Comparison of ENCODE assay signal across 12 cellular contexts in genomic region chr2:237677951-237678481, GRCh38. TPM values are rescaled to one million over a fixed set of nuclear protein-coding genes. Genes with fewer than 3 reads are reported as not detected.
DNase-seq lines count a peak whose midpoint lies in the region; ATAC-seq, FAIRE-seq and TF ChIP-seq lines count a peak whose summit lies in the region.
"Had no signal": no experiment of that assay in that cellular context is flagged by ENCODE, and none has a peak within 500 bp of the region (broad histone marks: within the 10 kb centered on the region; RNA-seq: fewer than 3 reads in every experiment).

No MANE protein-coding gene starts in this region.

- POLR2A ChIA-PET in GM12878 (lab: Charles Lee): interaction anchor here (1.3 to 2.3 kb wide), 3 partner anchors 9 to 19 kb away, joined by 8 to 10 read pairs (median 9); no protein-coding TSS in a partner anchor

- no peak overlapping the region for H3K4me2 ChIP-seq in GM12878 (ENCODE audit: control insufficient read depth, insufficient read depth)

- H4K20me1 ChIP-seq in GM12878 (ENCODE audit: control insufficient read depth, insufficient read depth): no peaks in the 10 kb centered on the region

- H3K79me2 ChIP-seq in GM12878 (ENCODE audit: control insufficient read depth, insufficient read depth, low read length): no peaks in the 10 kb centered on the region

- H2AFZ ChIP-seq in GM12878 (ENCODE audit: control insufficient read depth, low read depth, low read length): no peak overlapping the region

- intact Hi-C loops in GM12878 (cut with micrococcal nuclease; ENCODE audit: unreplicated experiment): no loop called here
- intact Hi-C loops in left lung (cut with DNase I): no loop called here

- SMC1A ChIA-PET in GM12878 (lab: Charles Lee; ENCODE audit: uncharacterized antibody, unreplicated experiment): interaction anchor here (0.8 to 2.4 kb wide), 8 partner anchors 9 to 75 kb away, joined by 3 to 14 read pairs (median 3); no protein-coding TSS in a partner anchor

- H3K9ac ChIP-seq in GM12878 (ENCODE audit: control insufficient read depth, insufficient read depth, low read length) (no peak overlapping the region), stomach smooth muscle (ENCODE audit: low read length in 2 of 2) (no peak overlapping the region)

- FAIRE-seq in GM12878 (lab: Jason Lieb, UNC): no peak

- H3K4me3 ChIP-seq in GM12878: no peak overlapping the region
- no peak overlapping the region for H3K4me3 ChIP-seq in left lung
- H3K4me3 ChIP-seq in stomach smooth muscle (ENCODE audit: low read length in 2 of 2): no peak overlapping the region

- DNase-seq in KG1 (lab: John Stamatoyannopoulos, UW) (peak; percentile 69), GM12878 (ENCODE audit: low read depth, low spot score) (no peak), left lung (no peak), NCI-H1105 (lab: John Stamatoyannopoulos, UW) (no peak), GM20000 (ENCODE audit: low spot score) (no peak)
- DNase-seq in effector CD8-positive, alpha-beta T cell (lab: John Stamatoyannopoulos, UW): no peak
- DNase-seq: NCI-H1092 treated with DMSO at 0.1 percent for 48 hours; stimulated activated naive CD8-positive, alpha-beta T cell treated with anti-CD3 and anti-CD28 coated beads, Interleukin-15, amount 100 ng/mL, for 72 hours had no signal

- ATAC-seq in GM12878: no peak
- ATAC-seq in left lung: peak; percentile 48
- ATAC-seq in HG02970 (IDR thresholded peaks at IDR 0.05; ENCODE audit: low FRiP score, unreplicated experiment): no peak
- ATAC-seq: HCT116; stimulated activated naive CD8-positive, alpha-beta T cell treated with anti-CD3 and anti-CD28 coated beads, Interleukin-15, amount 100 ng/mL, for 72 hours had no signal

- H3K4me1 ChIP-seq in GM12878 (ENCODE audit: control insufficient read depth, insufficient read depth, low read length): peaks cover 27% of the 10 kb centered on the region
- H3K4me1 ChIP-seq in left lung: peaks cover 51 to 89% of the 10 kb centered on the region in 2 donors
- peaks cover 62% of the 10 kb centered on the region for H3K4me1 ChIP-seq in stomach smooth muscle (ENCODE audit: control insufficient read depth, insufficient read depth, low read length)

- H3K27me3 ChIP-seq in GM12878 (replicated peaks in 1 of 2; ENCODE audit: control insufficient read depth in 2 of 2, insufficient read depth in 2 of 2, low read length in 1 of 2): no peaks in the 10 kb centered on the region
- H3K27me3 ChIP-seq in left lung: no peaks in the 10 kb centered on the region
- no peaks in the 10 kb centered on the region for H3K27me3 ChIP-seq in stomach smooth muscle (ENCODE audit: control insufficient read depth in 1 of 2, insufficient read depth in 2 of 2, low read length in 2 of 2)

- BruUV-seq in GM12878 (replicated peaks; lab: Mats Ljungman, UMichigan): no TSS peak

- TF ChIP-seq EP300 in GM12878 (IDR thresholded peaks at IDR 0.05; ENCODE audit: borderline replicate concordance in 1 of 2, control insufficient read depth in 1 of 2, low read depth in 2 of 2, low read length in 2 of 2): no peak

- TF ChIP-seq POLR2A in GM12878 (IDR thresholded peaks at IDR 0.05; ENCODE audit: low read depth, low read length): no peak

- no peak overlapping the region for H3K27ac ChIP-seq in GM12878 (ENCODE audit: control insufficient read depth, insufficient read depth)
- H3K27ac ChIP-seq in left lung: peak overlapping the region; percentile 89 to 97
- peak overlapping the region; percentile 18 for H3K27ac ChIP-seq in stomach smooth muscle (ENCODE audit: low read length)
- H3K27ac ChIP-seq: VCaP had no signal

- no peaks in the 10 kb centered on the region for H3K36me3 ChIP-seq in GM12878 (ENCODE audit: control insufficient read depth in 2 of 2, insufficient read depth in 2 of 2, low read length in 1 of 2)
- no peaks in the 10 kb centered on the region for H3K36me3 ChIP-seq in left lung
- H3K36me3 ChIP-seq in stomach smooth muscle (ENCODE audit: control insufficient read depth in 2 of 2, insufficient read depth in 2 of 2, low read length in 2 of 2): peaks cover 0 to 2% of the 10 kb centered on the region in 2 donors

- CTCF ChIA-PET in GM12878 (lab: Yijun Ruan, JAX): interaction anchor here (1.9 to 12.6 kb wide), 2 partner anchors 17 to 67 kb away, joined by 11 to 298 read pairs; no protein-coding TSS in a partner anchor

- TF ChIP-seq CTCF in GM12878 (IDR thresholded peaks at IDR 0.05 in 2 of 3, conservative IDR thresholded peaks at IDR 0.05 in 1 of 3; ENCODE audit: control insufficient read depth in 2 of 3, extremely low read depth in 1 of 3, insufficient read depth in 1 of 3, low read depth in 3 of 3, low read length in 3 of 3): no peak
- no peak for TF ChIP-seq CTCF in left lung (IDR thresholded peaks at IDR 0.05)
- TF ChIP-seq CTCF in GM20000 (IDR thresholded peaks at IDR 0.05; ENCODE audit: extremely low read depth, missing control alignments): no peak

- in situ Hi-C loops in GM12878 (cut with MboI): no loop called here

- no peaks in the 10 kb centered on the region for H3K9me3 ChIP-seq in GM12878 (replicated peaks; ENCODE audit: control insufficient read depth, insufficient read depth, low read length)
- H3K9me3 ChIP-seq in left lung: no peaks in the 10 kb centered on the region
- H3K9me3 ChIP-seq in stomach smooth muscle (ENCODE audit: control insufficient read depth in 2 of 2, low read length in 2 of 2): no peaks in the 10 kb centered on the region

- WGBS in GM12878 (ENCODE audit: insufficient coverage, insufficient replicate concordance, low lambda C conversion rate, missing lambda C conversion rate): 39% methylated on average over 7 of the region's 7 CpGs

- RAD21 ChIA-PET in GM12878 (lab: Charles Lee; ENCODE audit: unreplicated experiment): interaction anchor here (1.0 to 11.6 kb wide), 3 partner anchors 8 to 68 kb away, joined by 3 to 209 read pairs (median 4); no protein-coding TSS in a partner anchor

- no peak for TF ChIP-seq RAD21 in GM12878 (IDR thresholded peaks at IDR 0.05; ENCODE audit: insufficient read depth, low read depth, low read length)

TF ChIP-seq in GM12878, 131 proteins besides CTCF, POLR2A, EP300 and RAD21 (continues in another document):
- no peak for TF ChIP-seq ZBTB40 (IDR thresholded peaks at IDR 0.05; ENCODE audit: borderline replicate concordance)
- peak; percentile 68; the same call in 1 of the 2 replicates for TF ChIP-seq SPI1 (IDR thresholded peaks at IDR 0.05; ENCODE audit: borderline replicate concordance, insufficient read depth, low read depth, low read length)
- TF ChIP-seq KDM1A (IDR thresholded peaks at IDR 0.05; ENCODE audit: borderline replicate concordance): no peak

RNA-seq across cellular contexts. Expression of gene LRRFIP1, which starts 50.6 kb away (rescaled TPM):
- 276 and 277 TPM in 2 replicates for total RNA-seq in GM12878 (2013; cell fraction: nucleolus; rRNA removed)
- 53.5 and 53.9 TPM in 2 replicates for total RNA-seq in GM12878 (2014; rRNA removed)
- total RNA-seq in GM12878 (2014; rRNA removed; fragmentation: Illumina TruSeq; extraction: Trizol): 77.6 and 83.3 TPM in 2 replicates
- 71.5 and 81.6 TPM in 2 replicates for total RNA-seq in GM12878 (2021)
- polyA plus RNA-seq in GM12878 (2011; ENCODE audit: low read depth): 42.0 TPM
- 71.0 and 94.9 TPM in 2 replicates for polyA plus RNA-seq in GM12878 (2011; rRNA removed)
- 30.9 and 31.0 TPM in 2 replicates for polyA plus RNA-seq in GM12878 (2011; cell fraction: cytosol; rRNA removed)
- 58.1 and 76.6 TPM in 2 replicates for polyA plus RNA-seq in GM12878 (2011; cell fraction: nucleus; rRNA removed)
- polyA plus RNA-seq in GM12878 (2012): 57.8 and 71.6 TPM in 2 replicates
- 107 and 130 TPM in 2 replicates for polyA plus RNA-seq in GM12878 (2014; fragmentation: Illumina TruSeq; extraction: Trizol)
- polyA plus RNA-seq in GM12878 (2014; fragmentation: Nextera tagmentation; extraction: Ambion mirVana): 10 to 100 TPM; 36.2 to 36.3 TPM
- polyA plus RNA-seq in GM12878 (2014; rRNA removed): 60.4 and 70.5 TPM in 2 replicates
- 100 to 1,000 TPM in 1 of 2 experiments, 10 to 100 TPM in 1; 99.2 to 120 TPM for polyA plus RNA-seq in GM12878 (2016; fragmentation: Nextera tagmentation; extraction: Ambion mirVana)
- polyA minus RNA-seq in GM12878 (2011; rRNA and poly(A)+ RNA removed): 64.4 and 88.7 TPM in 2 replicates
- polyA minus RNA-seq in GM12878 (2011; cell fraction: cytosol; rRNA and poly(A)+ RNA removed): 23.0 and 28.2 TPM in 2 replicates
- 39.4 and 68.2 TPM in 2 replicates for polyA minus RNA-seq in GM12878 (2011; cell fraction: nucleus; rRNA and poly(A)+ RNA removed)
- 100 to 1,000 TPM; 123 to 160 TPM for total RNA-seq in left lung
